Comparison of ENCODE assay signal across 1 cellular context in the genomic region with DNA sequence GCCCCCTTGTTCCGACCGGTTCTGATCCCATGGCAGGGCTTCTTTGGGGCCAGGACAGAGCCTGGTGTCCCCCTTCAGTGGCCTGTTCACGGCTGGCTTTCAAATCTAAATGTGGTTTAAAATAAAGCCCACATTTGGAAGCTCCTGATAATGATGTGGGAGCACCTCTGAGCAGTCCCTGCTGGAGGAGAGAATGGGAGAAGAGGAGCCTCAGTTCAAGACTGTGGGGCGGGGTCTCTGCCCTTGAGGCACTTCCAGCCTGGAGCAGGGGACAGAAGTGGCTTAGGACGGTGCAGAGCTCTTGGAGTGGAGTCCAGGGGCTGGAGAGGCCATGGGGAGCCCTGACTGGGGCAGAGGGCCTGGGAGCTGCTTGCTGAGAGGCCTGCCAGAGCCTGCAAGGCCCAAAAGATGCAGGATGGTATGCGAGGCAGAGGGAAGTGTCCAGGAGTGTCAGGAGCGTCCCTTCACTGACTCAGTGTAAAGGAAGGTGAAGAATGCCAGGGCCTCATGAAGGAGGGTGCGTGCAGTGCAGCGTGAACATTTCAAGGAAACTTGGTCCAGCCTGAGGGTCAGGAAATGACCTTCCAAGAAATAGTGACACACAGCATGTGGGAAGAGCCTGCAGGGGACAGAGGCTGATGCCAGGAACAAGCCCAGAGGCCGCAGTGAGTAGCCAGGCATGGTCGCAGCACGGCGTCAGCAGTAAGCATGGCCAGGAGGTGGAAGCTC.
TF ChIP-seq lines count a peak whose summit lies in the region.

No MANE protein-coding gene starts in this region.

TF ChIP-seq in GM23338, 12 proteins besides CTCF, POLR2A, EP300 and RAD21 (continued from another document):
- TF ChIP-seq REST (IDR thresholded peaks at IDR 0.05; ENCODE audit: unreplicated experiment): no peak
